ENCODE assay signal across 16 cellular contexts in genomic region chr16:84362410-84362809, GRCh38. TPM values are rescaled to one million over a fixed set of nuclear protein-coding genes. Genes with fewer than 3 reads are reported as not detected.
DNase-seq lines count a peak whose midpoint lies in the region; TF ChIP-seq lines count a peak whose summit lies in the region.
"Had no signal": no experiment of that assay in that cellular context is flagged by ENCODE, and none has a peak within 500 bp of the region (broad histone marks: within the 10 kb centered on the region; RNA-seq: fewer than 3 reads in every experiment).

No MANE protein-coding gene starts in this region.

- no peak overlapping the region for H3K4me2 ChIP-seq in MM.1S (ENCODE audit: low read depth, low read length)

- intact Hi-C loops in esophagus squamous epithelium (cut with DNase I), result no loop called here

- TF ChIP-seq CTCF in GM10266 (IDR thresholded peaks at IDR 0.05; ENCODE audit: control insufficient read depth, insufficient read depth, low read depth, missing control alignments) (no peak), esophagus squamous epithelium (IDR thresholded peaks at IDR 0.05) (no peak), MM.1S (IDR thresholded peaks at IDR 0.05; ENCODE audit: low read length) (no peak)

- H3K4me1 ChIP-seq in esophagus squamous epithelium (peaks cover 0 to 3% (median 0%) of the 10 kb centered on the region in 3 donors), MM.1S (ENCODE audit: low read length) (no peaks in the 10 kb centered on the region)
- H3K4me1 ChIP-seq: heart left ventricle had no signal

- H4K20me1 ChIP-seq in MM.1S (ENCODE audit: insufficient read depth, low read length), result no peaks in the 10 kb centered on the region

- H3K27me3 ChIP-seq in H7 (ENCODE audit: control insufficient read depth, insufficient read depth, low read length) (peaks cover 5% of the 10 kb centered on the region), esophagus squamous epithelium (peaks cover 0 to 17% (median 2%) of the 10 kb centered on the region in 4 donors), MM.1S (replicated peaks; ENCODE audit: insufficient read depth, low read length) (peaks cover 16% of the 10 kb centered on the region)

- no peaks in the 10 kb centered on the region for H3K9me2 ChIP-seq in MM.1S (replicated peaks; ENCODE audit: insufficient read depth, low read length)

- peak overlapping the region; percentile 39 for H3K27ac ChIP-seq in caudate nucleus (ENCODE audit: low read depth, low read length)
- no peak overlapping the region for H3K27ac ChIP-seq in esophagus squamous epithelium
- H3K27ac ChIP-seq in MM.1S (ENCODE audit: low read length), result no peak overlapping the region
- H3K27ac ChIP-seq: epithelial cell of prostate, heart left ventricle had no signal

- no peak overlapping the region for H3K9ac ChIP-seq in MM.1S (ENCODE audit: low read length)

- H3K36me3 ChIP-seq in H7 (replicated peaks; ENCODE audit: control insufficient read depth, insufficient read depth, low read length) (no peaks in the 10 kb centered on the region), esophagus squamous epithelium (no peaks in the 10 kb centered on the region), MM.1S (replicated peaks; ENCODE audit: insufficient read depth, low read length) (no peaks in the 10 kb centered on the region)
- H3K36me3 ChIP-seq: heart left ventricle had no signal

- H3F3A ChIP-seq in MM.1S (ENCODE audit: insufficient read depth, low read length), result no peaks in the 10 kb centered on the region

- H3K9me3 ChIP-seq in esophagus squamous epithelium (no peaks in the 10 kb centered on the region), MM.1S (replicated peaks; ENCODE audit: insufficient read depth, low read length) (no peaks in the 10 kb centered on the region)
- H3K9me3 ChIP-seq: heart left ventricle had no signal

- no peak for TF ChIP-seq POLR2A in esophagus squamous epithelium (IDR thresholded peaks at IDR 0.05)

- H3K4me3 ChIP-seq in H7 (ENCODE audit: insufficient read depth, low read depth, low read length), result no peak overlapping the region
- no peak overlapping the region for H3K4me3 ChIP-seq in esophagus squamous epithelium
- no peak overlapping the region for H3K4me3 ChIP-seq in MM.1S (ENCODE audit: low read length)
- H3K4me3 ChIP-seq: heart left ventricle had no signal

- no peaks in the 10 kb centered on the region for H3K79me2 ChIP-seq in MM.1S (ENCODE audit: low read length)

- no peak overlapping the region for H2AFZ ChIP-seq in MM.1S (ENCODE audit: low read length)

- 54 to 75% methylated on average over 5 to 9 of the region's 9 CpGs for WGBS in esophagus squamous epithelium, 2 donors

- peak; percentile 53 for DNase-seq in H7
- peak; percentile 27 for DNase-seq in NCI-H2196 (lab: John Stamatoyannopoulos, UW; ENCODE audit: unreplicated experiment)
- peak in 27 of 61 donors; percentile 5 to 53 (median 25) for DNase-seq in caudate nucleus (lab: John Stamatoyannopoulos, UW)
- DNase-seq in occipital lobe (lab: John Stamatoyannopoulos, UW), result peak; percentile 30
- no peak for DNase-seq in GM10266 (ENCODE audit: extremely low spot score)
- no peak for DNase-seq in esophagus squamous epithelium (lab: John Stamatoyannopoulos, UW)
- no peak for DNase-seq in activated CD8-positive, alpha-beta memory T cell treated with anti-CD3 and anti-CD28 coated beads, Interleukin-2, amount 50 U/mL, for 4 hours
- DNase-seq in MM.1S, result no peak
- DNase-seq: activated CD8-positive, alpha-beta T cell treated with anti-CD3 and anti-CD28 coated beads for 36 hours; heart left ventricle; HFFc6; left cardiac atrium; naive thymus-derived CD4-positive, alpha-beta T cell; NCI-H526 treated with DMSO at 0.1 percent for 48 hours had no signal

RNA-seq across cellular contexts. Expression of gene ATP2C2, which starts 5.9 kb away (rescaled TPM):
- total RNA-seq in H7 (2014; rRNA removed; shearing (Covaris generic)), result 0.24 and 0.37 TPM in 2 replicates
- total RNA-seq in occipital lobe (7.0 TPM), esophagus squamous epithelium (10 to 100 TPM in 1 of 4 donors, 1 to 10 TPM in 3; 1.1 to 25.8 (median 5.6) TPM)
- total RNA-seq: activated CD8-positive, alpha-beta T cell treated with anti-CD3 and anti-CD28 coated beads for 36 hours; heart left ventricle; HFFc6; left cardiac atrium; naive thymus-derived CD4-positive, alpha-beta T cell; skeletal muscle tissue had no signal

Comparison
In these comparisons a context has a peak if more than half of its experiments do, and no peak if none do; other contexts are left out.
1. DNase-seq: peak in H7 (single experiment), NCI-H2196 (single experiment) and occipital lobe (single experiment); none in GM10266 (single experiment), esophagus squamous epithelium (single experiment), activated CD8-positive, alpha-beta memory T cell treated with anti-CD3 and anti-CD28 coated beads, Interleukin-2, amount 50 U/mL, for 4 hours (single experiment) and MM.1S (single experiment).